8 cellular contexts compared by ENCODE assay signal in the genomic region with DNA sequence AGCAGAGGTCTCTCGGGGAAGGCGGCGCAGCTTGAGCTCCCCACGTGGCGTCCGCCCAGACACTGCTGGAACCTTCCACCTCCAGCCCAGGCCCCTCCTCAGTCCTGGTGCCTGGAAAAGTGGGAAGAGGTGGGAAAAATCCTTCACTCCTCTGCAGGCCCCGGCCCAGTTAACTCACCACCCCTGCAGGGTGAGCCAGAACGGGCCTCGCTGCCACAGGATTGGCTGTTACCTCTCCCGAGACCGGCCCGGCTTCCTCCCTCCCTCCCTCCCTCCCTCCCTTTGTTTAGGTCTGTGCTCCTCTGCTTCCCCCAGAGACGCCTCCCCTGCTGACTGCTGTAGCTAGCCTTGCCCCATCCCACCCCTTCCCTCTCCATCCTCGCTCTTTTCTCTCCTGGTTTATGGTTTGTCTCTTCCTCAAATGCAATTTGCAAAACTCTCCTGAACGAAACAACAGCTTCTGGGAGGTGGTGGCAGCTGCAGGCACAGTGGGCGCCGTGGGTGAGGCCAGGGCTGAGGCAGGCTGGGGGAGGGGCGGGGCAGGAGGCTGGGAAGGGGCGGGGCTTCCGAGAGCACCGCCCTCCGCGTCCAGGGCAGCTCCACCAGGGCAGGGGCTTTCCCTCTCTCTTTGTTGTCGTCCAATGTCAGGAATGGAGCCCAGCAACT. TPM values are rescaled to one million over a fixed set of nuclear protein-coding genes. Genes with fewer than 3 reads are reported as not detected.
A peak's percentile ranks its signal among the peaks of the same experiment; 100 is the strongest.
DNase-seq lines count a peak whose midpoint lies in the region; ATAC-seq, FAIRE-seq and TF ChIP-seq lines count a peak whose summit lies in the region.

No MANE protein-coding gene starts in this region.

- peak overlapping the region; percentile 75 for H2AFZ ChIP-seq in endothelial cell of umbilical vein (ENCODE audit: low read depth, low read length)

- no peaks in the 10 kb centered on the region for H3K36me3 ChIP-seq in BLaER1
- H3K36me3 ChIP-seq in endothelial cell of umbilical vein (ENCODE audit: control insufficient read depth in 2 of 2, extremely low read depth in 1 of 2, insufficient read depth in 2 of 2, low read length in 2 of 2): no peaks in the 10 kb centered on the region

- H3K9ac ChIP-seq in BLaER1 (peak overlapping the region; percentile 78), endothelial cell of umbilical vein (replicated peaks; ENCODE audit: extremely low read depth, insufficient read depth, low read length) (no peak overlapping the region)

- H3K9me3 Mint-ChIP-seq in natural killer cell: no peaks in the 10 kb centered on the region

- peak overlapping the region; percentile 56 for H3K4me3 Mint-ChIP-seq in natural killer cell

- TF ChIP-seq POLR2A in endothelial cell of umbilical vein (IDR thresholded peaks at IDR 0.05; ENCODE audit: low read depth, low read length): no peak

- H3K27ac Mint-ChIP-seq in natural killer cell: no peak overlapping the region

- POLR2A ChIA-PET in endothelial cell of umbilical vein (lab: Charles Lee): no interaction called here

- H3K36me3 Mint-ChIP-seq in natural killer cell: no peaks in the 10 kb centered on the region

- H3K9me1 ChIP-seq in endothelial cell of umbilical vein (replicated peaks; ENCODE audit: control insufficient read depth, extremely low read depth, insufficient read depth, low read length): no peaks in the 10 kb centered on the region

- no peaks in the 10 kb centered on the region for H3K27me3 Mint-ChIP-seq in natural killer cell (ENCODE audit: low read depth in 2 of 2)

- H3K79me2 ChIP-seq in endothelial cell of umbilical vein (ENCODE audit: control insufficient read depth, insufficient read depth, low read length): no peaks in the 10 kb centered on the region

- H3K4me3 ChIP-seq in BLaER1 (peak overlapping the region; percentile 51), endothelial cell of umbilical vein (replicated peaks in 1 of 3; ENCODE audit: insufficient read depth in 1 of 3, low read depth in 1 of 3, low read length in 3 of 3) (peak overlapping the region in 1 of 3 experiments; percentile 7)

- H4K20me1 ChIP-seq in BLaER1 (no peaks in the 10 kb centered on the region), endothelial cell of umbilical vein (replicated peaks; ENCODE audit: control insufficient read depth, extremely low read depth, insufficient read depth, low read length) (no peaks in the 10 kb centered on the region)

- H3K27ac ChIP-seq in BLaER1 (peak overlapping the region; percentile 88), endothelial cell of umbilical vein (ENCODE audit: insufficient read depth, low read depth, low read length) (no peak overlapping the region)

- H3K9me3 ChIP-seq in BLaER1: no peaks in the 10 kb centered on the region
- H3K9me3 ChIP-seq in endothelial cell of umbilical vein (replicated peaks; ENCODE audit: control insufficient read depth, insufficient read depth, low read length): no peaks in the 10 kb centered on the region

- H3K27me3 ChIP-seq in BLaER1 (no peaks in the 10 kb centered on the region), endothelial cell of umbilical vein (ENCODE audit: control insufficient read depth in 2 of 2, insufficient read depth in 2 of 2, low read length in 2 of 2) (no peaks in the 10 kb centered on the region)

- intact Hi-C loops in endothelial cell of umbilical vein (cut with micrococcal nuclease) (loop anchor here (1.0 to 2.0 kb wide), 2 partner anchors 111 to 225 kb away; partner anchors contain the start of genes COG2 and TTC13), natural killer cell (cut with micrococcal nuclease) (no loop called here)

- H3K4me2 ChIP-seq in BLaER1 (peak overlapping the region; percentile 81), endothelial cell of umbilical vein (ENCODE audit: insufficient read depth, low read length) (no peak overlapping the region)

- H3K4me1 ChIP-seq in BLaER1 (peaks cover 41% of the 10 kb centered on the region), endothelial cell of umbilical vein (ENCODE audit: control insufficient read depth, extremely low read depth, insufficient read depth, low read length) (no peaks in the 10 kb centered on the region)

- CTCF ChIA-PET in endothelial cell of umbilical vein (lab: Charles Lee): interaction anchor here (1.3 kb wide), 2 partner anchors 11 to 34 kb away, joined by 3 read pairs; no protein-coding TSS in a partner anchor

- FAIRE-seq in endothelial cell of umbilical vein (lab: Jason Lieb, UNC) (no peak), RCC 7860 (lab: Jason Lieb, UNC) (no peak)

- dilution Hi-C loops in endothelial cell of umbilical vein (cut with MboI; ENCODE audit: extremely low pct_ligation_motif_present, low sequenced_read_pairs): no loop called here

- H3K4me1 Mint-ChIP-seq in natural killer cell: peaks cover 0 to 4% of the 10 kb centered on the region in 2 donors

- peak; percentile 83 for DNase-seq in OCI-M1 (lab: John Stamatoyannopoulos, UW)
- peak; percentile 41 for DNase-seq in endothelial cell of umbilical vein (ENCODE audit: low read depth, low spot score)
- DNase-seq in natural killer cell: no peak
- DNase-seq in RCC 7860 (ENCODE audit: low spot score): no peak
- DNase-seq in LoVo (ENCODE audit: low spot score): no peak
- DNase-seq in NK-92 (lab: John Stamatoyannopoulos, UW; ENCODE audit: unreplicated experiment): no peak

- TF ChIP-seq CTCF in endothelial cell of umbilical vein (IDR thresholded peaks at IDR 0.05; ENCODE audit: extremely low read depth in 1 of 2, insufficient read depth in 1 of 2, low read depth in 1 of 2, low read length in 2 of 2): no peak
- no peak for TF ChIP-seq CTCF in natural killer cell (IDR thresholded peaks at IDR 0.05)

- BruUV-seq in endothelial cell of umbilical vein (replicated peaks; lab: Mats Ljungman, UMichigan): no TSS peak

- ATAC-seq in HG02763 (IDR thresholded peaks at IDR 0.05; ENCODE audit: unreplicated experiment) (peak; percentile 48), natural killer cell (peak in 2 of 3 donors; percentile 72 to 78)

TF ChIP-seq in endothelial cell of umbilical vein, 7 proteins besides CTCF, POLR2A, EP300 and RAD21:
- TF ChIP-seq MAX (IDR thresholded peaks at IDR 0.05; ENCODE audit: insufficient read depth, insufficient read length): no peak
- TF ChIP-seq MYC (IDR thresholded peaks at IDR 0.05; ENCODE audit: low read depth, low read length): no peak
- TF ChIP-seq FOS (IDR thresholded peaks at IDR 0.05; ENCODE audit: borderline replicate concordance, insufficient read depth, low read length): no peak
- no peak for TF ChIP-seq GATA2 (IDR thresholded peaks at IDR 0.05; ENCODE audit: insufficient read depth, insufficient read length, low read depth, low read length)
- TF ChIP-seq POLR2AphosphoS5 (IDR thresholded peaks at IDR 0.05; ENCODE audit: insufficient read depth, low read depth, low read length): no peak
- TF ChIP-seq JUN (IDR thresholded peaks at IDR 0.05; ENCODE audit: borderline replicate concordance, insufficient read depth, insufficient read length, low read depth): no peak
- TF ChIP-seq EZH2 (IDR thresholded peaks at IDR 0.05; ENCODE audit: borderline replicate concordance, low read depth, low read length, severe bottlenecking): no peak
TF ChIP-seq in endothelial cell of umbilical vein: peak in this region for 0.

RNA-seq across cellular contexts. Expression of gene CAPN9, which starts 6.5 kb away (rescaled TPM):
- total RNA-seq in endothelial cell of umbilical vein (not detected in 2 replicates), natural killer cell (not detected)
- not detected in 2 replicates for polyA plus RNA-seq in endothelial cell of umbilical vein
- not detected in 2 replicates for polyA plus RNA-seq in endothelial cell of umbilical vein (2011; cell fraction: cytosol; rRNA removed)
- polyA plus RNA-seq in endothelial cell of umbilical vein (2011; cell fraction: nucleus; rRNA removed): not detected in 2 replicates
- not detected in 2 replicates for polyA plus RNA-seq in endothelial cell of umbilical vein (2012)
- not detected in 2 replicates for polyA minus RNA-seq in endothelial cell of umbilical vein
- polyA minus RNA-seq in endothelial cell of umbilical vein (2011; cell fraction: cytosol; rRNA and poly(A)+ RNA removed): not detected
- not detected in 2 replicates for polyA minus RNA-seq in endothelial cell of umbilical vein (2011; cell fraction: nucleus; rRNA and poly(A)+ RNA removed)

RNA-seq across cellular contexts. Expression of gene AGT, which starts 39.8 kb away (rescaled TPM):
- not detected in 2 replicates for total RNA-seq in endothelial cell of umbilical vein
- not detected in 2 replicates for polyA plus RNA-seq in endothelial cell of umbilical vein
- not detected in 2 replicates for polyA plus RNA-seq in endothelial cell of umbilical vein (2011; cell fraction: cytosol; rRNA removed)
- polyA plus RNA-seq in endothelial cell of umbilical vein (2011; cell fraction: nucleus; rRNA removed): not detected in 2 replicates
- 0.09 TPM in 1 of 2 replicates, not detected in the other for polyA plus RNA-seq in endothelial cell of umbilical vein (2012)
- polyA minus RNA-seq in endothelial cell of umbilical vein: not detected in 2 replicates
- polyA minus RNA-seq in endothelial cell of umbilical vein (2011; cell fraction: cytosol; rRNA and poly(A)+ RNA removed): not detected
- polyA minus RNA-seq in endothelial cell of umbilical vein (2011; cell fraction: nucleus; rRNA and poly(A)+ RNA removed): not detected in 2 replicates
- total RNA-seq in natural killer cell: not detected

Comparison
In these comparisons a context has a peak if more than half of its experiments do, and no peak if none do; other contexts are left out.
1. DNase-seq: peak in OCI-M1 (single experiment) and endothelial cell of umbilical vein (single experiment); none in natural killer cell (single experiment), RCC 7860 (single experiment), LoVo (single experiment) and NK-92 (single experiment).